10 cellular contexts compared by ENCODE assay signal in genomic region chr3:133894334-133895207, GRCh38. TPM values are rescaled to one million over a fixed set of nuclear protein-coding genes. Genes with fewer than 3 reads are reported as not detected.
DNase-seq lines count a peak whose midpoint lies in the region; ATAC-seq and TF ChIP-seq lines count a peak whose summit lies in the region.
"Had no signal": no experiment of that assay in that cellular context is flagged by ENCODE, and none has a peak within 500 bp of the region (broad histone marks: within the 10 kb centered on the region; RNA-seq: fewer than 3 reads in every experiment).

No MANE protein-coding gene starts in this region.

- TF ChIP-seq RAD21 in Ishikawa (IDR thresholded peaks at IDR 0.05; ENCODE audit: low read depth): no peak; the same call in 1 of the 2 replicates

- TF ChIP-seq POLR2A in body of pancreas (IDR thresholded peaks at IDR 0.05): no peak

- TF ChIP-seq EP300 in Ishikawa (IDR thresholded peaks at IDR 0.05; ENCODE audit: borderline replicate concordance): no peak

- H3K36me3 ChIP-seq in body of pancreas (replicated peaks in 1 of 2; ENCODE audit: insufficient read depth in 1 of 2, low read depth in 2 of 2) (no peaks in the 10 kb centered on the region), subcutaneous abdominal adipose tissue (ENCODE audit: control insufficient read depth in 5 of 5, insufficient read depth in 5 of 5, low read length in 5 of 5) (no peaks in the 10 kb centered on the region)

- H3K4me3 ChIP-seq in body of pancreas (peak overlapping the region; percentile 37 to 83), subcutaneous abdominal adipose tissue (ENCODE audit: low read depth in 1 of 5, low read length in 5 of 5) (peak overlapping the region; percentile 50 to 86 (median 68))

- DNase-seq in body of pancreas (peak in 3 of 4 donors; percentile 18 to 37 (median 25)), iPS-NIHi7 (ENCODE audit: extremely low spot score) (peak; percentile 42), mucosa of gallbladder (ENCODE audit: low spot score) (no peak), DMS153 (lab: John Stamatoyannopoulos, UW) (no peak)
- DNase-seq: HFFc6 had no signal

- H3K9me3 ChIP-seq in body of pancreas: no peaks in the 10 kb centered on the region
- H3K9me3 ChIP-seq in subcutaneous abdominal adipose tissue (ENCODE audit: control insufficient read depth in 5 of 5, low read length in 5 of 5): no peaks in the 10 kb centered on the region

- ATAC-seq in body of pancreas: peak; percentile 38
- ATAC-seq in HG03342 (IDR thresholded peaks at IDR 0.05; ENCODE audit: unreplicated experiment): no peak
- no peak for ATAC-seq in GM19467 (IDR thresholded peaks at IDR 0.05; ENCODE audit: unreplicated experiment)

- TF ChIP-seq CTCF in body of pancreas (IDR thresholded peaks at IDR 0.05): no peak

- peak overlapping the region in 1 of 5 donors; percentile 26 for H3K9ac ChIP-seq in subcutaneous abdominal adipose tissue (ENCODE audit: low read length in 5 of 5)

- 13 to 31% methylated on average over 9 to 48 of the region's 52 CpGs for WGBS in body of pancreas, 2 donors

- intact Hi-C loops in body of pancreas (cut with DNase I): no loop called here

- H3K27me3 ChIP-seq in body of pancreas (no peaks in the 10 kb centered on the region), subcutaneous abdominal adipose tissue (ENCODE audit: control insufficient read depth in 5 of 5, insufficient read depth in 4 of 5, low read length in 5 of 5) (peaks cover 0 to 7% (median 0%) of the 10 kb centered on the region in 5 donors)

- no peak overlapping the region for H3K27ac ChIP-seq in body of pancreas
- H3K27ac ChIP-seq in subcutaneous abdominal adipose tissue (ENCODE audit: low read depth, low read length): no peak overlapping the region
- H3K27ac ChIP-seq: SK-N-MC had no signal

- H3K4me1 ChIP-seq in body of pancreas: peaks cover 19% of the 10 kb centered on the region
- H3K4me1 ChIP-seq in subcutaneous abdominal adipose tissue (ENCODE audit: control insufficient read depth in 5 of 5, insufficient read depth in 5 of 5, low read length in 5 of 5): peaks cover 0 to 24% (median 23%) of the 10 kb centered on the region in 5 donors

TF ChIP-seq in Ishikawa, 13 proteins besides CTCF, POLR2A, EP300 and RAD21:
- TF ChIP-seq NFIC (IDR thresholded peaks at IDR 0.05): peak; percentile 72
- TF ChIP-seq MAX (IDR thresholded peaks at IDR 0.05): 0 out of 2 replicates have a peak, but pooled peaks have one; percentile 23
- no peak for TF ChIP-seq ZBTB7A (IDR thresholded peaks at IDR 0.05; ENCODE audit: low read depth)

RNA-seq across cellular contexts. Expression of gene RAB6B, which starts 1.1 kb away (rescaled TPM):
- total RNA-seq in body of pancreas: 1 to 10 TPM; 2.6 to 3.0 TPM
- total RNA-seq in mucosa of gallbladder: 8.4 TPM

Comparison
In these comparisons a context has a peak if more than half of its experiments do, and no peak if none do; other contexts are left out.
1. DNase-seq: peak in body of pancreas (3 of 4) and iPS-NIHi7 (single experiment); none in mucosa of gallbladder (single experiment) and DMS153 (single experiment).